In the genomic region with DNA sequence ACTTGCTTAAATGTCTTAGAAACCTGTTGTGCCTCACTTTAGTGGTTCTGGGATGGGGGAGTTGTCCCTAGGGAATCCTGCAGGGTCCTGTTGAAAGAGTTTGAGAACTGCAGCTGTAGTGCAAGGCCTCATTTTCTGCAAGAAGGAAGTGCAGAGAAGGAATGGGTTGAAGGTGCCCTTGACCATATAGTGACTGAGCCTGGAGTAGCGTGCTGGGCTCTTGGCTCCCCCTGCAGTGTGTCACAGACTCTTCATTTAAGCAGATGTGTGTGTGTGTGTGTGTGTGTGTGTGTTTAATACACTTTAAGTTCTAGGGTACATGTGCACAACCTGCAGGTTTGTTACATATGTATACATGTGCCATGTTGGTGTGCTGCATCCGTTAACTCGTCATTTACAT, we compare ENCODE assay signal across 10 cellular contexts.
DNase-seq lines count a peak whose midpoint lies in the region; ATAC-seq and TF ChIP-seq lines count a peak whose summit lies in the region.
"Had no signal": no experiment of that assay in that cellular context is flagged by ENCODE, and none has a peak within 500 bp of the region (broad histone marks: within the 10 kb centered on the region; RNA-seq: fewer than 3 reads in every experiment).

No MANE protein-coding gene starts in this region.

- H3K27me3 Mint-ChIP-seq in HFFc6 (ENCODE audit: insufficient read depth) = no peaks in the 10 kb centered on the region; the same call in 1 of the 2 replicates

- H4K20me1 ChIP-seq in DND-41 (ENCODE audit: insufficient read depth, low read length) = peaks cover 10% of the 10 kb centered on the region; the same call in 1 of the 2 replicates

- H3K4me2 ChIP-seq in DND-41 (ENCODE audit: insufficient read depth, low read length) (no peak overlapping the region), mesenchymal stem cell (ENCODE audit: low read length, poor library complexity, severe bottlenecking) (no peak overlapping the region)

- no peak overlapping the region for H3K18ac ChIP-seq in mesenchymal stem cell (ENCODE audit: low read depth in 1 of 2, low read length in 2 of 2)

- H3K4me3 ChIP-seq in DND-41 (ENCODE audit: low read depth in 1 of 2, low read length in 2 of 2) = no peak overlapping the region
- H3K4me3 ChIP-seq in WERI-Rb-1 (ENCODE audit: low read depth, low read length) = no peak overlapping the region
- no peak overlapping the region for H3K4me3 ChIP-seq in mesenchymal stem cell (ENCODE audit: insufficient read depth in 1 of 2, low read depth in 1 of 2, low read length in 2 of 2)
- H3K4me3 ChIP-seq: heart right ventricle, skin epidermis had no signal

- H3K36me3 Mint-ChIP-seq in HFFc6 (ENCODE audit: low read depth) = peaks cover 14% of the 10 kb centered on the region

- H2BK12ac ChIP-seq in mesenchymal stem cell (ENCODE audit: low read length in 2 of 2) = no peak overlapping the region

- H3K9ac ChIP-seq in DND-41 (ENCODE audit: low read depth, low read length) (no peak overlapping the region), mesenchymal stem cell (ENCODE audit: low read length) (no peak overlapping the region)

- no peak overlapping the region for H2BK120ac ChIP-seq in mesenchymal stem cell (ENCODE audit: low read depth, low read length)

- peaks cover 20% of the 10 kb centered on the region for H3K79me1 ChIP-seq in mesenchymal stem cell (replicated peaks; ENCODE audit: low read length, poor library complexity, severe bottlenecking)

- H3K79me2 ChIP-seq in DND-41 (ENCODE audit: insufficient read depth, low read length) = peaks cover 17% of the 10 kb centered on the region

- H3K27ac ChIP-seq in DND-41 (ENCODE audit: low read length) = no peak overlapping the region
- H3K27ac ChIP-seq in WERI-Rb-1 = no peak overlapping the region
- H3K27ac ChIP-seq in mesenchymal stem cell (ENCODE audit: low read length, poor library complexity, severe bottlenecking) = no peak overlapping the region

- peaks cover 4% of the 10 kb centered on the region; the same call in 1 of the 2 replicates for H3K9me3 Mint-ChIP-seq in HFFc6

- peak; percentile 28 for TF ChIP-seq CTCF in DND-41 (IDR thresholded peaks at IDR 0.05; ENCODE audit: borderline replicate concordance, extremely low read depth, low read length, poor library complexity, severe bottlenecking)
- no peak for TF ChIP-seq CTCF in HFFc6 (IDR thresholded peaks at IDR 0.05)
- peak; percentile 49; the same call in 1 of the 2 replicates for TF ChIP-seq CTCF in WERI-Rb-1 (IDR thresholded peaks at IDR 0.05; ENCODE audit: low read depth, low read length)

- no peak overlapping the region for H3K4ac ChIP-seq in mesenchymal stem cell (ENCODE audit: low read depth in 1 of 2, low read length in 2 of 2)

- ATAC-seq in DND-41 (ENCODE audit: insufficient read depth, low read depth) (no peak), GM19395 (IDR thresholded peaks at IDR 0.05; ENCODE audit: unreplicated experiment) (no peak), HG03571 (IDR thresholded peaks at IDR 0.05; ENCODE audit: unreplicated experiment) (no peak)
- ATAC-seq: activated T-cell treated with anti-CD3 and anti-CD28 coated beads, Interleukin-2, amount 50 U/mL, for 4 hours; heart right ventricle had no signal

- H3K9me3 ChIP-seq in DND-41 (ENCODE audit: insufficient read depth, low read length, severe bottlenecking) = no peaks in the 10 kb centered on the region
- H3K9me3 ChIP-seq in WERI-Rb-1 (ENCODE audit: severe bottlenecking) = no peaks in the 10 kb centered on the region
- H3K9me3 ChIP-seq in mesenchymal stem cell (ENCODE audit: control insufficient read depth, low read length) = peaks cover 3% of the 10 kb centered on the region

- no peak overlapping the region for H4K8ac ChIP-seq in mesenchymal stem cell (ENCODE audit: low read length)

- H2BK15ac ChIP-seq in mesenchymal stem cell (ENCODE audit: low read depth, poor library complexity, severe bottlenecking) = no peak overlapping the region

- H3K4me3 Mint-ChIP-seq in HFFc6 = no peak overlapping the region
- H3K4me3 Mint-ChIP-seq: activated T-cell treated with anti-CD3 and anti-CD28 coated beads, Interleukin-2, amount 50 U/mL, for 4 hours had no signal

- H3K36me3 ChIP-seq in DND-41 (ENCODE audit: insufficient read depth, low read length) = peaks cover 4% of the 10 kb centered on the region; the same call in 1 of the 2 replicates
- no peaks in the 10 kb centered on the region; the same call in 1 of the 2 replicates for H3K36me3 ChIP-seq in WERI-Rb-1
- peaks cover 0 to 7% of the 10 kb centered on the region in 2 experiments for H3K36me3 ChIP-seq in mesenchymal stem cell (ENCODE audit: control insufficient read depth in 1 of 2, insufficient read depth in 2 of 2, low read depth in 1 of 2, low read length in 2 of 2)

- H4K91ac ChIP-seq in mesenchymal stem cell (ENCODE audit: low read length) = no peak overlapping the region

- H3K4me1 ChIP-seq in DND-41 (ENCODE audit: insufficient read depth, low read length) (peaks cover 36% of the 10 kb centered on the region), mesenchymal stem cell (ENCODE audit: control insufficient read depth, insufficient read depth, low read depth, low read length) (peaks cover 14% of the 10 kb centered on the region)

- H3K14ac ChIP-seq in mesenchymal stem cell (ENCODE audit: low read length in 2 of 2) = no peak overlapping the region

- H2BK5ac ChIP-seq in mesenchymal stem cell (ENCODE audit: low read depth, low read length, poor library complexity, severe bottlenecking) = no peak overlapping the region

- H3K27me3 ChIP-seq in DND-41 (ENCODE audit: insufficient read depth, low read length, poor library complexity) (no peaks in the 10 kb centered on the region), WERI-Rb-1 (ENCODE audit: insufficient read depth, low read depth, severe bottlenecking) (no peaks in the 10 kb centered on the region), mesenchymal stem cell (ENCODE audit: control insufficient read depth in 1 of 2, insufficient read depth in 1 of 2, low read length in 2 of 2) (no peaks in the 10 kb centered on the region)
- H3K27me3 ChIP-seq: heart right ventricle had no signal

- no peak overlapping the region for H3K27ac Mint-ChIP-seq in HFFc6

- H2AK5ac ChIP-seq in mesenchymal stem cell (ENCODE audit: low read length, severe bottlenecking) = no peak overlapping the region

- H3K4me1 Mint-ChIP-seq in HFFc6 (ENCODE audit: low read depth) = peaks cover 6% of the 10 kb centered on the region; the same call in 1 of the 2 replicates

- no peak overlapping the region for H3K23ac ChIP-seq in mesenchymal stem cell (ENCODE audit: low read length in 2 of 2)

- DNase-seq in DND-41 = no peak
- DNase-seq in HFFc6 = peak; percentile 16
- DNase-seq in WERI-Rb-1 = peak; percentile 46
- peak; percentile 59 for DNase-seq in mesenchymal stem cell
- DNase-seq in NCI-H774 (lab: John Stamatoyannopoulos, UW) = no peak
- DNase-seq: activated T-cell treated with anti-CD3 and anti-CD28 coated beads, Interleukin-2, amount 50 U/mL, for 4 hours; heart right ventricle had no signal

- no peak overlapping the region for H2AFZ ChIP-seq in DND-41 (ENCODE audit: low read depth, low read length)
- H2AFZ ChIP-seq in mesenchymal stem cell (ENCODE audit: low read depth, low read length) = no peak overlapping the region

- 77% methylated on average over 1 of the region's 3 CpGs for WGBS in mesenchymal stem cell

Comparison
In these comparisons a context has a peak if more than half of its experiments do, and no peak if none do; other contexts are left out.
1. DNase-seq: peak in HFFc6 (single experiment), WERI-Rb-1 (single experiment) and mesenchymal stem cell (single experiment); none in DND-41 (single experiment) and NCI-H774 (single experiment).